ENCODE assay signal across 17 cellular contexts in genomic region chr4:17097369-17097768, GRCh38.
"Had no signal": no experiment of that assay in that cellular context is flagged by ENCODE, and none has a peak within 500 bp of the region (broad histone marks: within the 10 kb centered on the region; RNA-seq: fewer than 3 reads in every experiment).

No MANE protein-coding gene starts in this region.

- H3K4me1 ChIP-seq: psoas muscle, right lobe of liver had no signal

- H3K9me3 ChIP-seq: heart left ventricle, mucosa of descending colon, neutrophil, psoas muscle, right lobe of liver, suprapubic skin, thyroid gland, uterus had no signal

- H3K27me3 ChIP-seq: heart left ventricle, neutrophil, right lobe of liver, suprapubic skin, thyroid gland, uterus had no signal

- H3K4me3 ChIP-seq: heart left ventricle, mucosa of descending colon, psoas muscle, right lobe of liver, suprapubic skin, thyroid gland, uterus had no signal

- H3K36me3 ChIP-seq: heart left ventricle, neutrophil, right lobe of liver, suprapubic skin, thyroid gland, uterus had no signal

- DNase-seq: effector memory CD4-positive, alpha-beta T cell; heart left ventricle; hippocampal formation; kidney glomerular epithelial cell; mammary epithelial cell; mucosa of descending colon; naive thymus-derived CD8-positive, alpha-beta T cell; psoas muscle; retina; right lobe of liver; stimulated activated CD4-positive, alpha-beta T cell treated with anti-CD3 and anti-CD28 coated beads, Interleukin-4, amount 100 ng/mL, for 1 hour; stimulated activated CD8-positive, alpha-beta memory T cell treated with anti-CD3 and anti-CD28 coated beads, Interleukin-4, amount 100 ng/mL, for 48 hours; stimulated activated naive CD8-positive, alpha-beta T cell treated with anti-CD3 and anti-CD28 coated beads, Interleukin-15, Interleukin-2, amounts not matched to agents 100 U/mL and 50 U/mL, for 24 hours; thyroid gland; uterus had no signal

- H3K27ac ChIP-seq: heart left ventricle, neutrophil, psoas muscle, right lobe of liver, suprapubic skin, thyroid gland, uterus had no signal
